In genomic region chr4:132195181-132195580, GRCh38 we compare ENCODE assay signal across 20 cellular contexts.
"Had no signal": no experiment of that assay in that cellular context is flagged by ENCODE, and none has a peak within 500 bp of the region (broad histone marks: within the 10 kb centered on the region; RNA-seq: fewer than 3 reads in every experiment).

No MANE protein-coding gene starts in this region.

- H3K27me3 ChIP-seq: breast epithelium, hepatocyte, left lung, neutrophil, stomach, testis, upper lobe of left lung had no signal

- H3K4me2 ChIP-seq: hepatocyte had no signal

- H3K9me3 ChIP-seq: breast epithelium, left lung, neutrophil, stomach, testis, upper lobe of left lung had no signal

- DNase-seq: activated CD4-positive, alpha-beta memory T cell treated with anti-CD3 and anti-CD28 coated beads, Interleukin-2, amount 10 ng/mL, durations not matched to agents 7 days and 5 days; activated CD4-positive, alpha-beta T cell treated with anti-CD3 and anti-CD28 coated beads for 4 hours; activated T-cell treated with anti-CD3 and anti-CD28 coated beads, Interleukin-2, amount 50 U/mL, for 24 hours; amygdala; left lung; mammary epithelial cell; natural killer cell; stimulated activated CD4-positive, alpha-beta T cell treated with anti-CD3 and anti-CD28 coated beads, Interleukin-12 subunit alpha, Interleukin-12 subunit beta, amount 100 ng/mL, for 4 hours; stimulated activated CD4-positive, alpha-beta T cell treated with anti-CD3 and anti-CD28 coated beads, Interleukin-2, amount 100 ng/mL, for 24 hours; stomach; T-helper 2 cell; testis; upper lobe of left lung had no signal

- H3K9ac ChIP-seq: parathyroid adenoma had no signal

- H3K27ac ChIP-seq: breast epithelium, hepatocyte, left lung, neutrophil, parathyroid adenoma, stomach, testis, upper lobe of left lung had no signal

- FAIRE-seq: keratinocyte, TTC549 had no signal

- H3K4me1 ChIP-seq: breast epithelium, left lung, parathyroid adenoma, stomach, testis, upper lobe of left lung had no signal

- H3K79me2 ChIP-seq: hepatocyte, parathyroid adenoma had no signal

- ATAC-seq: left lung, natural killer cell, WTC11 had no signal

- H2AFZ ChIP-seq: hepatocyte, parathyroid adenoma had no signal

- H3K36me3 ChIP-seq: breast epithelium, left lung, neutrophil, stomach, upper lobe of left lung had no signal

- H3K4me3 ChIP-seq: breast epithelium, hepatocyte, left lung, stomach, testis, upper lobe of left lung had no signal
